In genomic region chr4:70687821-70688794, GRCh38 we compare ENCODE assay signal across 1 cellular context.
A peak's percentile ranks its signal among the peaks of the same experiment; 100 is the strongest.
TF ChIP-seq lines count a peak whose summit lies in the region.

A gene with protein sequence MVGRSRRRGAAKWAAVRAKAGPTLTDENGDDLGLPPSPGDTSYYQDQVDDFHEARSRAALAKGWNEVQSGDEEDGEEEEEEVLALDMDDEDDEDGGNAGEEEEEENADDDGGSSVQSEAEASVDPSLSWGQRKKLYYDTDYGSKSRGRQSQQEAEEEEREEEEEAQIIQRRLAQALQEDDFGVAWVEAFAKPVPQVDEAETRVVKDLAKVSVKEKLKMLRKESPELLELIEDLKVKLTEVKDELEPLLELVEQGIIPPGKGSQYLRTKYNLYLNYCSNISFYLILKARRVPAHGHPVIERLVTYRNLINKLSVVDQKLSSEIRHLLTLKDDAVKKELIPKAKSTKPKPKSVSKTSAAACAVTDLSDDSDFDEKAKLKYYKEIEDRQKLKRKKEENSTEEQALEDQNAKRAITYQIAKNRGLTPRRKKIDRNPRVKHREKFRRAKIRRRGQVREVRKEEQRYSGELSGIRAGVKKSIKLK (plus strand): TSS chr4:70688532. CDS start chr4:70688678, 146 bp downstream.

TF ChIP-seq in HepG2, 621 proteins besides CTCF, POLR2A, EP300 and RAD21 (continued from another document and continues in another):
- TF ChIP-seq, protein P1, sequence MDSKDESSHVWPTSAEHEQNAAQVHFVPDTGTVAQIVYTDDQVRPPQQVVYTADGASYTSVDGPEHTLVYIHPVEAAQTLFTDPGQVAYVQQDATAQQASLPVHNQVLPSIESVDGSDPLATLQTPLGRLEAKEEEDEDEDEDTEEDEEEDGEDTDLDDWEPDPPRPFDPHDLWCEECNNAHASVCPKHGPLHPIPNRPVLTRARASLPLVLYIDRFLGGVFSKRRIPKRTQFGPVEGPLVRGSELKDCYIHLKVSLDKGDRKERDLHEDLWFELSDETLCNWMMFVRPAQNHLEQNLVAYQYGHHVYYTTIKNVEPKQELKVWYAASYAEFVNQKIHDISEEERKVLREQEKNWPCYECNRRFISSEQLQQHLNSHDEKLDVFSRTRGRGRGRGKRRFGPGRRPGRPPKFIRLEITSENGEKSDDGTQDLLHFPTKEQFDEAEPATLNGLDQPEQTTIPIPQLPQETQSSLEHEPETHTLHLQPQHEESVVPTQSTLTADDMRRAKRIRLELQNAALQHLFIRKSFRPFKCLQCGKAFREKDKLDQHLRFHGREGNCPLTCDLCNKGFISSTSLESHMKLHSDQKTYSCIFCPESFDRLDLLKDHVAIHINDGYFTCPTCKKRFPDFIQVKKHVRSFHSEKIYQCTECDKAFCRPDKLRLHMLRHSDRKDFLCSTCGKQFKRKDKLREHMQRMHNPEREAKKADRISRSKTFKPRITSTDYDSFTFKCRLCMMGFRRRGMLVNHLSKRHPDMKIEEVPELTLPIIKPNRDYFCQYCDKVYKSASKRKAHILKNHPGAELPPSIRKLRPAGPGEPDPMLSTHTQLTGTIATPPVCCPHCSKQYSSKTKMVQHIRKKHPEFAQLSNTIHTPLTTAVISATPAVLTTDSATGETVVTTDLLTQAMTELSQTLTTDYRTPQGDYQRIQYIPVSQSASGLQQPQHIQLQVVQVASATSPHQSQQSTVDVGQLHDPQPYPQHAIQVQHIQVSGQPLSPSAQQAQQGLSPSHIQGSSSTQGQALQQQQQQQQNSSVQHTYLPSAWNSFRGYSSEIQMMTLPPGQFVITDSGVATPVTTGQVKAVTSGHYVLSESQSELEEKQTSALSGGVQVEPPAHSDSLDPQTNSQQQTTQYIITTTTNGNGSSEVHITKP (CRISPR knock-in tag; IDR thresholded peaks at IDR 0.05; ENCODE audit: low read depth): peak; percentile 77; the same call in 1 of the 2 replicates
- TF ChIP-seq KDM3A (CRISPR knock-in tag; IDR thresholded peaks at IDR 0.05; ENCODE audit: low read depth): peak; percentile 80
- no peak for TF ChIP-seq NFKBIZ (CRISPR knock-in tag; IDR thresholded peaks at IDR 0.05)
- TF ChIP-seq SNAI1 (CRISPR knock-in tag; IDR thresholded peaks at IDR 0.05; ENCODE audit: borderline replicate concordance): peak; percentile 68; the same call in 1 of the 2 replicates
- no peak for TF ChIP-seq SOX6 (IDR thresholded peaks at IDR 0.05)
- TF ChIP-seq SOX6 (CRISPR knock-in tag; IDR thresholded peaks at IDR 0.05): peak; percentile 77
- no peak for TF ChIP-seq ZNF260 (CRISPR knock-in tag; IDR thresholded peaks at IDR 0.05; ENCODE audit: borderline replicate concordance, low read depth)
- TF ChIP-seq, protein P2, sequence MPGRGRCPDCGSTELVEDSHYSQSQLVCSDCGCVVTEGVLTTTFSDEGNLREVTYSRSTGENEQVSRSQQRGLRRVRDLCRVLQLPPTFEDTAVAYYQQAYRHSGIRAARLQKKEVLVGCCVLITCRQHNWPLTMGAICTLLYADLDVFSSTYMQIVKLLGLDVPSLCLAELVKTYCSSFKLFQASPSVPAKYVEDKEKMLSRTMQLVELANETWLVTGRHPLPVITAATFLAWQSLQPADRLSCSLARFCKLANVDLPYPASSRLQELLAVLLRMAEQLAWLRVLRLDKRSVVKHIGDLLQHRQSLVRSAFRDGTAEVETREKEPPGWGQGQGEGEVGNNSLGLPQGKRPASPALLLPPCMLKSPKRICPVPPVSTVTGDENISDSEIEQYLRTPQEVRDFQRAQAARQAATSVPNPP (CRISPR knock-in tag; IDR thresholded peaks at IDR 0.05): no peak
- TF ChIP-seq ETV6 (CRISPR knock-in tag; conservative IDR thresholded peaks at IDR 0.05): peak; percentile 89; the same call in 1 of the 2 replicates
- TF ChIP-seq ZNF878 (CRISPR knock-in tag; IDR thresholded peaks at IDR 0.05): peak; percentile 74; the same call in 1 of the 2 replicates
- peak; percentile 66; the same call in 1 of the 2 replicates for TF ChIP-seq PRMT3 (CRISPR knock-in tag; IDR thresholded peaks at IDR 0.05; ENCODE audit: borderline replicate concordance, low read depth)
- TF ChIP-seq MTERF4 (CRISPR knock-in tag; IDR thresholded peaks at IDR 0.05): no peak; the same call in 1 of the 2 replicates
- peak; percentile 71; the same call in 1 of the 2 replicates for TF ChIP-seq ZNF230 (CRISPR knock-in tag; IDR thresholded peaks at IDR 0.05)
- no peak for TF ChIP-seq ZFP82 (CRISPR knock-in tag; IDR thresholded peaks at IDR 0.05; ENCODE audit: borderline replicate concordance)
- TF ChIP-seq ZMYM3 (CRISPR knock-in tag; IDR thresholded peaks at IDR 0.05): peak; percentile 73
- TF ChIP-seq, protein P3, sequence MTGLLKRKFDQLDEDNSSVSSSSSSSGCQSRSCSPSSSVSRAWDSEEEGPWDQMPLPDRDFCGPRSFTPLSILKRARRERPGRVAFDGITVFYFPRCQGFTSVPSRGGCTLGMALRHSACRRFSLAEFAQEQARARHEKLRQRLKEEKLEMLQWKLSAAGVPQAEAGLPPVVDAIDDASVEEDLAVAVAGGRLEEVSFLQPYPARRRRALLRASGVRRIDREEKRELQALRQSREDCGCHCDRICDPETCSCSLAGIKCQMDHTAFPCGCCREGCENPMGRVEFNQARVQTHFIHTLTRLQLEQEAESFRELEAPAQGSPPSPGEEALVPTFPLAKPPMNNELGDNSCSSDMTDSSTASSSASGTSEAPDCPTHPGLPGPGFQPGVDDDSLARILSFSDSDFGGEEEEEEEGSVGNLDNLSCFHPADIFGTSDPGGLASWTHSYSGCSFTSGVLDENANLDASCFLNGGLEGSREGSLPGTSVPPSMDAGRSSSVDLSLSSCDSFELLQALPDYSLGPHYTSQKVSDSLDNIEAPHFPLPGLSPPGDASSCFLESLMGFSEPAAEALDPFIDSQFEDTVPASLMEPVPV (CRISPR knock-in tag; IDR thresholded peaks at IDR 0.05): no peak
- peak; percentile 93 for TF ChIP-seq ZNF160 (CRISPR knock-in tag; IDR thresholded peaks at IDR 0.05)
- TF ChIP-seq FUBP1 (CRISPR knock-in tag; IDR thresholded peaks at IDR 0.05; ENCODE audit: borderline replicate concordance): no peak
- no peak for TF ChIP-seq DNMT1 (CRISPR knock-in tag; IDR thresholded peaks at IDR 0.05)
- TF ChIP-seq SMAD9 (CRISPR knock-in tag; IDR thresholded peaks at IDR 0.05): no peak
- peak; percentile 97 for TF ChIP-seq ZBTB40 (IDR thresholded peaks at IDR 0.05)
- TF ChIP-seq ZBTB40 (CRISPR knock-in tag; IDR thresholded peaks at IDR 0.05): peak; percentile 62; the same call in 1 of the 2 replicates
- TF ChIP-seq, protein P4, sequence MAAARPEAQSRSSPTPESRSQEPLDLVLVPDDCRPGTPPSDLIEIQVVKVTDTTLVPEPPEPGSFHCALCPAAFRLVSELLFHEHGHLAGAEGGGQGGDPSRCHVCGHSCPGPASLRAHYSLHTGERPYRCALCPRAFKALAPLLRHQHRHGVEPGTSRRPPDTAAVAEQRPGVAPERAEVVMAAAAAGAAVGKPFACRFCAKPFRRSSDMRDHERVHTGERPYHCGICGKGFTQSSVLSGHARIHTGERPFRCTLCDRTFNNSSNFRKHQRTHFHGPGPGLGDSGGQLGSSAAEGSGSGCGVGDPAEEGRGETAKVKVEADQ (CRISPR knock-in tag; IDR thresholded peaks at IDR 0.05; ENCODE audit: borderline replicate concordance): peak; percentile 82; the same call in 1 of the 2 replicates
- TF ChIP-seq, protein P5, sequence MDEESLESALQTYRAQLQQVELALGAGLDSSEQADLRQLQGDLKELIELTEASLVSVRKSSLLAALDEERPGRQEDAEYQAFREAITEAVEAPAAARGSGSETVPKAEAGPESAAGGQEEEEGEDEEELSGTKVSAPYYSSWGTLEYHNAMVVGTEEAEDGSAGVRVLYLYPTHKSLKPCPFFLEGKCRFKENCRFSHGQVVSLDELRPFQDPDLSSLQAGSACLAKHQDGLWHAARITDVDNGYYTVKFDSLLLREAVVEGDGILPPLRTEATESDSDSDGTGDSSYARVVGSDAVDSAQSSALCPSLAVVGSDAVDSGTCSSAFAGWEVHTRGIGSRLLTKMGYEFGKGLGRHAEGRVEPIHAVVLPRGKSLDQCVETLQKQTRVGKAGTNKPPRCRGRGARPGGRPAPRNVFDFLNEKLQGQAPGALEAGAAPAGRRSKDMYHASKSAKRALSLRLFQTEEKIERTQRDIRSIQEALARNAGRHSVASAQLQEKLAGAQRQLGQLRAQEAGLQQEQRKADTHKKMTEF (CRISPR knock-in tag; IDR thresholded peaks at IDR 0.05): peak; percentile 98
- TF ChIP-seq PAWR (CRISPR knock-in tag; IDR thresholded peaks at IDR 0.05; ENCODE audit: borderline replicate concordance): 0 out of 2 replicates have a peak, but pooled peaks have one; percentile 59
- no peak for TF ChIP-seq ZNF180 (CRISPR knock-in tag; IDR thresholded peaks at IDR 0.05; ENCODE audit: borderline replicate concordance, low read depth)
- peak; percentile 76; the same call in 1 of the 2 replicates for TF ChIP-seq BRD4 (CRISPR knock-in tag; IDR thresholded peaks at IDR 0.05)
- TF ChIP-seq FOXO1 (CRISPR knock-in tag; IDR thresholded peaks at IDR 0.05): peak; percentile 2; the same call in 1 of the 2 replicates
- no peak for TF ChIP-seq ZNF512 (CRISPR knock-in tag; IDR thresholded peaks at IDR 0.05)
